ENCODE assay signal across 24 cellular contexts in the genomic region with DNA sequence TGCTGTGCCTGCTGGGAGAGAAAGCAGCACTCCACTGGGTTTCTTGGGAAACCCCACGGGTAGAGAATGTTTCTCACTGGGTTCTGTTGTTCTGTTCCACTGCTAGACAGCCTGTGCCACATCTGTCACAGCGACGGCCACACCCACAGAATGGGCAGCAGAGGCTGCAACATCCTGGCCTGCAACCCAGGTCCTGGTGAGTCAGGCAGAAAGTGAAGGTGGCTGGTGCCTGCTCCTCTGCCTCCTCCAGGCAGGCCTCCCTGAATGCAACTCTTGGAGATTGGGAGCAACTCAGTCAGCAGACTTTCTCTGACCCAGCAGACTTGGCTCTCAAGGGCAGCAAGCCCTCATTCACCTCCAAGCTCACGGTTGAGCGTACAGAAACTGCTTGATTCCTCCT.
DNase-seq lines count a peak whose midpoint lies in the region; ATAC-seq lines count a peak whose summit lies in the region.
"Had no signal": no experiment of that assay in that cellular context is flagged by ENCODE, and none has a peak within 500 bp of the region (broad histone marks: within the 10 kb centered on the region; RNA-seq: fewer than 3 reads in every experiment).

No MANE protein-coding gene starts in this region.

- peak; percentile 45 for ATAC-seq in activated naive CD8-positive, alpha-beta T cell treated with anti-CD3 and anti-CD28 coated beads, Interleukin-2, amount 50 U/mL, for 24 hours
- peak; percentile 34 for ATAC-seq in stimulated activated naive CD8-positive, alpha-beta T cell treated with anti-CD3 and anti-CD28 coated beads, Interleukin-15, amount 100 ng/mL, for 72 hours
- ATAC-seq in HG02759 (IDR thresholded peaks at IDR 0.05; ENCODE audit: unreplicated experiment) (no peak), HG02610 (IDR thresholded peaks at IDR 0.05; ENCODE audit: unreplicated experiment) (no peak)
- ATAC-seq: Panc1, upper lobe of right lung had no signal

- peak; percentile 31 for DNase-seq in stimulated activated CD4-positive, alpha-beta T cell treated with anti-CD3 and anti-CD28 coated beads, Interleukin-1b, Interleukin-23, amount 100 ng/mL, for 48 hours
- no peak for DNase-seq in stimulated activated CD4-positive, alpha-beta T cell treated with anti-CD3 and anti-CD28 coated beads, Interleukin-12 subunit alpha, Interleukin-12 subunit beta, amount 100 ng/mL, for 4 hours
- DNase-seq in activated naive CD8-positive, alpha-beta T cell treated with anti-CD3 and anti-CD28 coated beads, Interleukin-2, amount 50 U/mL, for 24 hours: peak; percentile 24
- DNase-seq in stimulated activated naive CD8-positive, alpha-beta T cell treated with anti-CD3 and anti-CD28 coated beads, Interleukin-15, amount 100 ng/mL, for 72 hours: no peak
- DNase-seq: activated CD8-positive, alpha-beta memory T cell treated with anti-CD3 and anti-CD28 coated beads, Interleukin-2, amount 50 U/mL, for 4 hours; activated naive CD4-positive, alpha-beta T cell treated with Interleukin-2 at 50 U/mL for 16 hours; AML-193; cerebellar nuclear complex; DND-41; effector CD4-positive, alpha-beta T cell; MG63; NCI-H1694; NCI-H2227 treated with DMSO at 0.1 percent for 48 hours; NCI-H82; nephron progenitor cell; posterior cingulate gyrus; SJCRH30; upper lobe of right lung; WERI-Rb-1 had no signal

- H3K27ac Mint-ChIP-seq in activated naive CD8-positive, alpha-beta T cell treated with anti-CD3 and anti-CD28 coated beads, Interleukin-2, amount 50 U/mL, for 24 hours: no peak overlapping the region
- no peak overlapping the region for H3K27ac Mint-ChIP-seq in stimulated activated naive CD8-positive, alpha-beta T cell treated with anti-CD3 and anti-CD28 coated beads, Interleukin-15, amount 100 ng/mL, for 72 hours
- H3K27ac Mint-ChIP-seq: nephron progenitor cell had no signal

- H3K9me3 Mint-ChIP-seq in activated naive CD8-positive, alpha-beta T cell treated with anti-CD3 and anti-CD28 coated beads, Interleukin-2, amount 50 U/mL, for 24 hours: no peaks in the 10 kb centered on the region
- no peaks in the 10 kb centered on the region for H3K9me3 Mint-ChIP-seq in stimulated activated naive CD8-positive, alpha-beta T cell treated with anti-CD3 and anti-CD28 coated beads, Interleukin-15, amount 100 ng/mL, for 72 hours
- H3K9me3 Mint-ChIP-seq: IgD-negative memory B cell; nephron progenitor cell; T-helper 1 cell treated with Interleukin-12 subunit alpha and Interleukin-12 subunit beta and Interleukin-4 antibody, amounts not matched to agents 30 μg/mL and 1 μg/mL, for 36 hours had no signal

- no peak overlapping the region for H3K4me3 Mint-ChIP-seq in activated naive CD8-positive, alpha-beta T cell treated with anti-CD3 and anti-CD28 coated beads, Interleukin-2, amount 50 U/mL, for 24 hours
- no peak overlapping the region for H3K4me3 Mint-ChIP-seq in stimulated activated naive CD8-positive, alpha-beta T cell treated with anti-CD3 and anti-CD28 coated beads, Interleukin-15, amount 100 ng/mL, for 72 hours
- H3K4me3 Mint-ChIP-seq: nephron progenitor cell; T-helper 1 cell treated with Interleukin-12 subunit alpha and Interleukin-12 subunit beta and Interleukin-4 antibody, amounts not matched to agents 30 μg/mL and 1 μg/mL, for 36 hours had no signal

- H3K4me1 Mint-ChIP-seq in activated naive CD8-positive, alpha-beta T cell treated with anti-CD3 and anti-CD28 coated beads, Interleukin-2, amount 50 U/mL, for 24 hours: no peaks in the 10 kb centered on the region
- peaks cover 37% of the 10 kb centered on the region for H3K4me1 Mint-ChIP-seq in stimulated activated naive CD8-positive, alpha-beta T cell treated with anti-CD3 and anti-CD28 coated beads, Interleukin-15, amount 100 ng/mL, for 72 hours
- H3K4me1 Mint-ChIP-seq: IgD-negative memory B cell had no signal

- H3K36me3 Mint-ChIP-seq in activated naive CD8-positive, alpha-beta T cell treated with anti-CD3 and anti-CD28 coated beads, Interleukin-2, amount 50 U/mL, for 24 hours (ENCODE audit: low read depth): no peaks in the 10 kb centered on the region
- H3K36me3 Mint-ChIP-seq: IgD-negative memory B cell had no signal

- peaks cover 1% of the 10 kb centered on the region for H3K27me3 Mint-ChIP-seq in activated naive CD8-positive, alpha-beta T cell treated with anti-CD3 and anti-CD28 coated beads, Interleukin-2, amount 50 U/mL, for 24 hours
- peaks cover 7% of the 10 kb centered on the region for H3K27me3 Mint-ChIP-seq in stimulated activated naive CD8-positive, alpha-beta T cell treated with anti-CD3 and anti-CD28 coated beads, Interleukin-15, amount 100 ng/mL, for 72 hours
- H3K27me3 Mint-ChIP-seq: IgD-negative memory B cell had no signal

Comparison
In these comparisons a context has a peak if more than half of its experiments do, and no peak if none do; other contexts are left out.
1. DNase-seq: peak in stimulated activated CD4-positive, alpha-beta T cell treated with anti-CD3 and anti-CD28 coated beads, Interleukin-1b, Interleukin-23, amount 100 ng/mL, for 48 hours (single experiment) and activated naive CD8-positive, alpha-beta T cell treated with anti-CD3 and anti-CD28 coated beads, Interleukin-2, amount 50 U/mL, for 24 hours (single experiment); none in stimulated activated CD4-positive, alpha-beta T cell treated with anti-CD3 and anti-CD28 coated beads, Interleukin-12 subunit alpha, Interleukin-12 subunit beta, amount 100 ng/mL, for 4 hours (single experiment) and stimulated activated naive CD8-positive, alpha-beta T cell treated with anti-CD3 and anti-CD28 coated beads, Interleukin-15, amount 100 ng/mL, for 72 hours (0 of 2).
2. ATAC-seq: peak in activated naive CD8-positive, alpha-beta T cell treated with anti-CD3 and anti-CD28 coated beads, Interleukin-2, amount 50 U/mL, for 24 hours (single experiment) and stimulated activated naive CD8-positive, alpha-beta T cell treated with anti-CD3 and anti-CD28 coated beads, Interleukin-15, amount 100 ng/mL, for 72 hours (single experiment); none in HG02759 (single experiment) and HG02610 (single experiment).